ENCODE assay signal across 22 cellular contexts in the genomic region with DNA sequence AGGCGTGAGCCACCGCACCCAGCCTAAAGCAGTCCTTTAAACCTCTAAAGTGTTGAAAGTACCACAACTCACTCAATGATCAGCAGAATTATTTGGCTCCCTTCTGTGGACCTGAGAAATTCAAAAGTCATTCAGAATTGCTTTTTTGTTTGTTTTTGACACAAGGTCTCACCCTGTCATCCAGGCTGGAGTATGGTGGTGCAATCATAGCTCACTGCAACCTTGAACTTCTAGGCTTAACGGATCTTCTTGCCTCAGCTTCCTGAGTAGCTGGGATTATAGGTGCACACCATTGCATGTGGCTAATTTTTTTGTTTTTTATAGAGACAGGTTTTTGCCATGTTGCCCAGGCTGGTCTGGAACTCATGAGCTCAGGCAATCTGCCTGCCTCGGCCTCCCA.
"Had no signal": no experiment of that assay in that cellular context is flagged by ENCODE, and none has a peak within 500 bp of the region (broad histone marks: within the 10 kb centered on the region; RNA-seq: fewer than 3 reads in every experiment).

No MANE protein-coding gene starts in this region.

- H3K27ac ChIP-seq: breast epithelium, foreskin keratinocyte, left lung, pancreas, right atrium auricular region, spleen, suprapubic skin, tibial nerve had no signal

- H3K27me3 ChIP-seq: breast epithelium, foreskin keratinocyte, left lung, pancreas, right atrium auricular region, spleen, suprapubic skin, tibial nerve had no signal

- H3K9me3 ChIP-seq: breast epithelium, left lung, pancreas, right atrium auricular region, spleen, suprapubic skin, tibial nerve had no signal

- H3K36me3 ChIP-seq: breast epithelium, left lung, pancreas, right atrium auricular region, suprapubic skin had no signal

- H3K4me3 ChIP-seq: breast epithelium, left lung, pancreas, right atrium auricular region, spleen, suprapubic skin, tibial nerve had no signal

- DNase-seq: activated CD4-positive, alpha-beta T cell treated with anti-CD3 and anti-CD28 coated beads for 48 hours; activated CD4-positive, alpha-beta T cell treated with anti-CD3 and anti-CD28 coated beads, Interleukin-2, amount 50 U/mL, for 48 hours; activated CD8-positive, alpha-beta memory T cell treated with anti-CD3 and anti-CD28 coated beads for 24 hours; activated gamma-delta T cell; activated naive CD4-positive, alpha-beta T cell treated with anti-CD3 and anti-CD28 coated beads, Interleukin-2, amount 10 ng/mL, durations not matched to agents 7 days and 5 days; central memory CD4-positive, alpha-beta T cell; foreskin keratinocyte; kidney glomerular epithelial cell; left lung; mammary epithelial cell; midbrain; naive thymus-derived CD4-positive, alpha-beta T cell; nucleus accumbens; pancreas; spleen; stimulated activated naive CD4-positive, alpha-beta T cell; T-helper 1 cell had no signal

- FAIRE-seq: pancreas had no signal

- ATAC-seq: esophagus mucosa; foreskin keratinocyte; left lung; naive thymus-derived CD4-positive, alpha-beta T cell; pancreas had no signal

- H3K4me1 ChIP-seq: breast epithelium, foreskin keratinocyte, pancreas, right atrium auricular region, suprapubic skin, tibial nerve had no signal
